ENCODE assay signal across 1 cellular context in the genomic region with DNA sequence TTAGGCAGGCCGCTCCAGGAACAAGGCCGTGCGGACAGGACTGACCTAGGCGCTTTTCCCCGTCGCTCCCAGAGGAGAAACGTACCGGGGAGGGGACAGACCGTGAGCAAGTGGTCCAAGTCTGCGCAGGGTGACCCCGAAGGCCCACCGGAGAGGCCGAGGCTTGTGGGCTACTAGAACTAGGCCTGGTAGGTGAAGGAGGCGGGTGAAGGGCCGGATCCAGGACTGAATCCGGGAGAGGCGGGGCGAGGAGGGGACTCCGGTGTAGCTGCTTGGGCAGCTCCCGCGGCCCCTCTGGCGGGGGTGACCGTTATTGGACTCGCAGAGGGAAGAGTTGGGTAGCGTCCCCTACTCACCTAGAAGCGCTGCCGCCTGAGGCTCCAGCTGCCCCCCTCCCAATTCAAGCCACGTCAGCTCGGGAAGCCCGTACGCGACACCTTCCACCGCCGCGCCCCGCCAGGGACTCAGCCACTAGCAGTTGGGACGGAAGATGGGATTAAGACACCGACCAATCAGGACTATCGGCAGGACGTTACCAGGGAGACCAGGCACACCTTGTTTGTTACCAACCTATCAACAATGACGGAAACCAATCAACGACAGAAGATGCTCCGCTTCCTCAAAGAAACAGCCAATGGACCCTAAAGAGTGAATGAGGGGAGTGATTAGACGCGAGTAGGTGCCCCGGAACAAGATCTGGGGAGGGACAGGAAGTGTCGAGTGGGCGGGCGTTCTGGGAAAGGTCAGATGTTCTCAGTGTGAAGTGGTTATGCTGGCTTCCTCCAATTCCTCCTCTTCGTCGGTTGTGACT.
TF ChIP-seq lines count a peak whose summit lies in the region.

A gene with protein sequence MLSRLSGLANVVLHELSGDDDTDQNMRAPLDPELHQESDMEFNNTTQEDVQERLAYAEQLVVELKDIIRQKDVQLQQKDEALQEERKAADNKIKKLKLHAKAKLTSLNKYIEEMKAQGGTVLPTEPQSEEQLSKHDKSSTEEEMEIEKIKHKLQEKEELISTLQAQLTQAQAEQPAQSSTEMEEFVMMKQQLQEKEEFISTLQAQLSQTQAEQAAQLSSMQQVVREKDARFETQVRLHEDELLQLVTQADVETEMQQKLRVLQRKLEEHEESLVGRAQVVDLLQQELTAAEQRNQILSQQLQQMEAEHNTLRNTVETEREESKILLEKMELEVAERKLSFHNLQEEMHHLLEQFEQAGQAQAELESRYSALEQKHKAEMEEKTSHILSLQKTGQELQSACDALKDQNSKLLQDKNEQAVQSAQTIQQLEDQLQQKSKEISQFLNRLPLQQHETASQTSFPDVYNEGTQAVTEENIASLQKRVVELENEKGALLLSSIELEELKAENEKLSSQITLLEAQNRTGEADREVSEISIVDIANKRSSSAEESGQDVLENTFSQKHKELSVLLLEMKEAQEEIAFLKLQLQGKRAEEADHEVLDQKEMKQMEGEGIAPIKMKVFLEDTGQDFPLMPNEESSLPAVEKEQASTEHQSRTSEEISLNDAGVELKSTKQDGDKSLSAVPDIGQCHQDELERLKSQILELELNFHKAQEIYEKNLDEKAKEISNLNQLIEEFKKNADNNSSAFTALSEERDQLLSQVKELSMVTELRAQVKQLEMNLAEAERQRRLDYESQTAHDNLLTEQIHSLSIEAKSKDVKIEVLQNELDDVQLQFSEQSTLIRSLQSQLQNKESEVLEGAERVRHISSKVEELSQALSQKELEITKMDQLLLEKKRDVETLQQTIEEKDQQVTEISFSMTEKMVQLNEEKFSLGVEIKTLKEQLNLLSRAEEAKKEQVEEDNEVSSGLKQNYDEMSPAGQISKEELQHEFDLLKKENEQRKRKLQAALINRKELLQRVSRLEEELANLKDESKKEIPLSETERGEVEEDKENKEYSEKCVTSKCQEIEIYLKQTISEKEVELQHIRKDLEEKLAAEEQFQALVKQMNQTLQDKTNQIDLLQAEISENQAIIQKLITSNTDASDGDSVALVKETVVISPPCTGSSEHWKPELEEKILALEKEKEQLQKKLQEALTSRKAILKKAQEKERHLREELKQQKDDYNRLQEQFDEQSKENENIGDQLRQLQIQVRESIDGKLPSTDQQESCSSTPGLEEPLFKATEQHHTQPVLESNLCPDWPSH (N-terminal part only) (minus strand): TSS at position 466 of the 811 bp plus-strand sequence. CDS start 18,770 bp downstream, outside the sequence.

TF ChIP-seq in HepG2, 621 proteins besides CTCF, POLR2A, EP300 and RAD21 (continued from another document and continues in another):
- no peak for TF ChIP-seq MAFG (CRISPR knock-in tag; IDR thresholded peaks at IDR 0.05)
- TF ChIP-seq DNMT3B (CRISPR knock-in tag; conservative IDR thresholded peaks at IDR 0.05), result no peak
- TF ChIP-seq SRF (IDR thresholded peaks at IDR 0.05; ENCODE audit: low read depth, low read length), result no peak
- no peak for TF ChIP-seq SNAPC2 (CRISPR knock-in tag; IDR thresholded peaks at IDR 0.05)
- no peak for TF ChIP-seq ZNF34 (CRISPR knock-in tag; IDR thresholded peaks at IDR 0.05; ENCODE audit: borderline replicate concordance)
- TF ChIP-seq, protein P1, sequence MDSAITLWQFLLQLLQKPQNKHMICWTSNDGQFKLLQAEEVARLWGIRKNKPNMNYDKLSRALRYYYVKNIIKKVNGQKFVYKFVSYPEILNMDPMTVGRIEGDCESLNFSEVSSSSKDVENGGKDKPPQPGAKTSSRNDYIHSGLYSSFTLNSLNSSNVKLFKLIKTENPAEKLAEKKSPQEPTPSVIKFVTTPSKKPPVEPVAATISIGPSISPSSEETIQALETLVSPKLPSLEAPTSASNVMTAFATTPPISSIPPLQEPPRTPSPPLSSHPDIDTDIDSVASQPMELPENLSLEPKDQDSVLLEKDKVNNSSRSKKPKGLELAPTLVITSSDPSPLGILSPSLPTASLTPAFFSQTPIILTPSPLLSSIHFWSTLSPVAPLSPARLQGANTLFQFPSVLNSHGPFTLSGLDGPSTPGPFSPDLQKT (CRISPR knock-in tag; IDR thresholded peaks at IDR 0.05; ENCODE audit: borderline replicate concordance), result no peak
- no peak for TF ChIP-seq ZEB1 (IDR thresholded peaks at IDR 0.05; ENCODE audit: insufficient replicate concordance, low read depth)
- TF ChIP-seq FOSL1 (CRISPR knock-in tag; IDR thresholded peaks at IDR 0.05; ENCODE audit: borderline replicate concordance), result peak; percentile 17; the same call in 1 of the 2 replicates
- peak; percentile 47 for TF ChIP-seq SRY (CRISPR knock-in tag; IDR thresholded peaks at IDR 0.05)
- no peak; the same call in 1 of the 2 replicates for TF ChIP-seq ZNF556 (CRISPR knock-in tag; IDR thresholded peaks at IDR 0.05; ENCODE audit: borderline replicate concordance)
- no peak for TF ChIP-seq ZNF644 (CRISPR knock-in tag; IDR thresholded peaks at IDR 0.05; ENCODE audit: low read depth)
- no peak for TF ChIP-seq TOPORS (CRISPR knock-in tag; IDR thresholded peaks at IDR 0.05)
- TF ChIP-seq ZNF878 (CRISPR knock-in tag; IDR thresholded peaks at IDR 0.05), result no peak
- TF ChIP-seq FUBP1 (CRISPR knock-in tag; IDR thresholded peaks at IDR 0.05; ENCODE audit: borderline replicate concordance), result no peak
- TF ChIP-seq ZNF232 (CRISPR knock-in tag; IDR thresholded peaks at IDR 0.05; ENCODE audit: borderline replicate concordance), result peak; percentile 82; the same call in 1 of the 2 replicates
- TF ChIP-seq, protein P2, sequence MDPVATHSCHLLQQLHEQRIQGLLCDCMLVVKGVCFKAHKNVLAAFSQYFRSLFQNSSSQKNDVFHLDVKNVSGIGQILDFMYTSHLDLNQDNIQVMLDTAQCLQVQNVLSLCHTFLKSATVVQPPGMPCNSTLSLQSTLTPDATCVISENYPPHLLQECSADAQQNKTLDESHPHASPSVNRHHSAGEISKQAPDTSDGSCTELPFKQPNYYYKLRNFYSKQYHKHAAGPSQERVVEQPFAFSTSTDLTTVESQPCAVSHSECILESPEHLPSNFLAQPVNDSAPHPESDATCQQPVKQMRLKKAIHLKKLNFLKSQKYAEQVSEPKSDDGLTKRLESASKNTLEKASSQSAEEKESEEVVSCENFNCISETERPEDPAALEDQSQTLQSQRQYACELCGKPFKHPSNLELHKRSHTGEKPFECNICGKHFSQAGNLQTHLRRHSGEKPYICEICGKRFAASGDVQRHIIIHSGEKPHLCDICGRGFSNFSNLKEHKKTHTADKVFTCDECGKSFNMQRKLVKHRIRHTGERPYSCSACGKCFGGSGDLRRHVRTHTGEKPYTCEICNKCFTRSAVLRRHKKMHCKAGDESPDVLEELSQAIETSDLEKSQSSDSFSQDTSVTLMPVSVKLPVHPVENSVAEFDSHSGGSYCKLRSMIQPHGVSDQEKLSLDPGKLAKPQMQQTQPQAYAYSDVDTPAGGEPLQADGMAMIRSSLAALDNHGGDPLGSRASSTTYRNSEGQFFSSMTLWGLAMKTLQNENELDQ (CRISPR knock-in tag; IDR thresholded peaks at IDR 0.05; ENCODE audit: borderline replicate concordance), result no peak; the same call in 1 of the 2 replicates
- TF ChIP-seq HOXA9 (CRISPR knock-in tag; IDR thresholded peaks at IDR 0.05; ENCODE audit: borderline replicate concordance), result 0 out of 2 replicates have a peak, but pooled peaks have one; percentile 57
- TF ChIP-seq ZBTB1 (CRISPR knock-in tag; IDR thresholded peaks at IDR 0.05; ENCODE audit: borderline replicate concordance), result peak; percentile 64; the same call in 1 of the 2 replicates
- no peak for TF ChIP-seq ZFP36L1 (CRISPR knock-in tag; IDR thresholded peaks at IDR 0.05)
- peak; percentile 96 for TF ChIP-seq RFX5 (IDR thresholded peaks at IDR 0.05; ENCODE audit: low read depth, low read length)
- TF ChIP-seq TFDP2 (CRISPR knock-in tag; IDR thresholded peaks at IDR 0.05), result no peak; the same call in none of the 2 replicates
- TF ChIP-seq, protein P3, sequence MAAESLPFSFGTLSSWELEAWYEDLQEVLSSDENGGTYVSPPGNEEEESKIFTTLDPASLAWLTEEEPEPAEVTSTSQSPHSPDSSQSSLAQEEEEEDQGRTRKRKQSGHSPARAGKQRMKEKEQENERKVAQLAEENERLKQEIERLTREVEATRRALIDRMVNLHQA (CRISPR knock-in tag; IDR thresholded peaks at IDR 0.05), result no peak
- no peak for TF ChIP-seq TEAD2 (CRISPR knock-in tag; IDR thresholded peaks at IDR 0.05)
- peak; percentile 65; the same call in 1 of the 2 replicates for TF ChIP-seq ZNF430 (CRISPR knock-in tag; IDR thresholded peaks at IDR 0.05)
- peak; percentile 47; the same call in 1 of the 2 replicates for TF ChIP-seq SP4 (CRISPR knock-in tag; IDR thresholded peaks at IDR 0.05)
- peak; percentile 93 for TF ChIP-seq KAT8 (CRISPR knock-in tag; IDR thresholded peaks at IDR 0.05)
- no peak for TF ChIP-seq GLI4 (CRISPR knock-in tag; IDR thresholded peaks at IDR 0.05; ENCODE audit: borderline replicate concordance)
- peak; percentile 83; the same call in 1 of the 2 replicates for TF ChIP-seq ZNF333 (CRISPR knock-in tag; IDR thresholded peaks at IDR 0.05; ENCODE audit: borderline replicate concordance)
- TF ChIP-seq, protein P4, sequence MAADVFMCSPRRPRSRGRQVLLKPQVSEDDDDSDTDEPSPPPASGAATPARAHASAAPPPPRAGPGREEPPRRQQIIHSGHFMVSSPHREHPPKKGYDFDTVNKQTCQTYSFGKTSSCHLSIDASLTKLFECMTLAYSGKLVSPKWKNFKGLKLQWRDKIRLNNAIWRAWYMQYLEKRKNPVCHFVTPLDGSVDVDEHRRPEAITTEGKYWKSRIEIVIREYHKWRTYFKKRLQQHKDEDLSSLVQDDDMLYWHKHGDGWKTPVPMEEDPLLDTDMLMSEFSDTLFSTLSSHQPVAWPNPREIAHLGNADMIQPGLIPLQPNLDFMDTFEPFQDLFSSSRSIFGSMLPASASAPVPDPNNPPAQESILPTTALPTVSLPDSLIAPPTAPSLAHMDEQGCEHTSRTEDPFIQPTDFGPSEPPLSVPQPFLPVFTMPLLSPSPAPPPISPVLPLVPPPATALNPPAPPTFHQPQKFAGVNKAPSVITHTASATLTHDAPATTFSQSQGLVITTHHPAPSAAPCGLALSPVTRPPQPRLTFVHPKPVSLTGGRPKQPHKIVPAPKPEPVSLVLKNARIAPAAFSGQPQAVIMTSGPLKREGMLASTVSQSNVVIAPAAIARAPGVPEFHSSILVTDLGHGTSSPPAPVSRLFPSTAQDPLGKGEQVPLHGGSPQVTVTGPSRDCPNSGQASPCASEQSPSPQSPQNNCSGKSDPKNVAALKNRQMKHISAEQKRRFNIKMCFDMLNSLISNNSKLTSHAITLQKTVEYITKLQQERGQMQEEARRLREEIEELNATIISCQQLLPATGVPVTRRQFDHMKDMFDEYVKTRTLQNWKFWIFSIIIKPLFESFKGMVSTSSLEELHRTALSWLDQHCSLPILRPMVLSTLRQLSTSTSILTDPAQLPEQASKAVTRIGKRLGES (CRISPR knock-in tag; IDR thresholded peaks at IDR 0.05; ENCODE audit: borderline replicate concordance), result peak; percentile 39; the same call in 1 of the 2 replicates
- peak; percentile 50; the same call in 1 of the 2 replicates for TF ChIP-seq HOXA3 (CRISPR knock-in tag; IDR thresholded peaks at IDR 0.05)
- peak; percentile 43; the same call in 1 of the 2 replicates for TF ChIP-seq MTA1 (CRISPR knock-in tag; IDR thresholded peaks at IDR 0.05; ENCODE audit: borderline replicate concordance)
- TF ChIP-seq ZBTB7B (CRISPR knock-in tag; IDR thresholded peaks at IDR 0.05), result 0 out of 2 replicates have a peak, but pooled peaks have one; percentile 14
- TF ChIP-seq POGZ (CRISPR knock-in tag; IDR thresholded peaks at IDR 0.05), result no peak; the same call in 1 of the 2 replicates
- TF ChIP-seq STAG1 (CRISPR knock-in tag; IDR thresholded peaks at IDR 0.05), result peak; percentile 10; the same call in 1 of the 2 replicates
- no peak for TF ChIP-seq SUZ12 (IDR thresholded peaks at IDR 0.05; ENCODE audit: low read depth, low read length)
- TF ChIP-seq HDAC6 (IDR thresholded peaks at IDR 0.05; ENCODE audit: low read depth, low read length), result no peak
- peak; percentile 94 for TF ChIP-seq EED (CRISPR knock-in tag; IDR thresholded peaks at IDR 0.05)
- TF ChIP-seq NR2F1 (CRISPR knock-in tag; IDR thresholded peaks at IDR 0.05), result no peak; a peak in 1 of 4 replicates
- peak; percentile 74; the same call in 1 of the 2 replicates for TF ChIP-seq ZNF230 (CRISPR knock-in tag; IDR thresholded peaks at IDR 0.05)
- no peak for TF ChIP-seq STAT6 (CRISPR knock-in tag; IDR thresholded peaks at IDR 0.05; ENCODE audit: borderline replicate concordance)
- no peak for TF ChIP-seq MATR3 (CRISPR knock-in tag; IDR thresholded peaks at IDR 0.05)
- peak; percentile 95; the same call in 1 of the 2 replicates for TF ChIP-seq ZNF557 (CRISPR knock-in tag; IDR thresholded peaks at IDR 0.05)
- no peak; the same call in 1 of the 2 replicates for TF ChIP-seq TBX3 (IDR thresholded peaks at IDR 0.05; ENCODE audit: borderline replicate concordance)
